In genomic region chr1:202278751-202279150, GRCh38 we compare ENCODE assay signal across 15 cellular contexts.
DNase-seq lines count a peak whose midpoint lies in the region; ATAC-seq, FAIRE-seq and TF ChIP-seq lines count a peak whose summit lies in the region.
"Had no signal": no experiment of that assay in that cellular context is flagged by ENCODE, and none has a peak within 500 bp of the region (broad histone marks: within the 10 kb centered on the region; RNA-seq: fewer than 3 reads in every experiment).

No MANE protein-coding gene starts in this region.

- H2BK5ac ChIP-seq in IMR-90 (ENCODE audit: low read depth, low read length, poor library complexity, severe bottlenecking): no peak overlapping the region

- in situ Hi-C loops in IMR-90 (cut with MboI; ENCODE audit: low sequenced_read_pairs): no loop called here

- H2AFZ ChIP-seq in IMR-90 (replicated peaks; ENCODE audit: low read length, poor library complexity): no peak overlapping the region
- H2AFZ ChIP-seq in endothelial cell of umbilical vein (ENCODE audit: low read depth, low read length): no peak overlapping the region

- H2BK20ac ChIP-seq in IMR-90 (ENCODE audit: low read depth, low read length): 0 out of 2 replicates have a peak overlapping the region, but pooled peaks have one; percentile 10

- peaks cover 2% of the 10 kb centered on the region; the same call in 1 of the 2 replicates for H4K20me1 ChIP-seq in IMR-90 (ENCODE audit: insufficient read depth, low read length)
- H4K20me1 ChIP-seq in endothelial cell of umbilical vein (replicated peaks; ENCODE audit: control insufficient read depth, extremely low read depth, insufficient read depth, low read length): no peaks in the 10 kb centered on the region

- H2BK15ac ChIP-seq in IMR-90 (ENCODE audit: low read depth, low read length): no peak overlapping the region

- whole genome bisulfite sequencing in IMR-90 (ENCODE audit: extremely low coverage in 2 of 2, insufficient read length in 1 of 2), 2 experiments: no CpG with 5 or more reads among the region's 2 CpGs

- no peak overlapping the region for H3K4me2 ChIP-seq in IMR-90 (ENCODE audit: low read depth, low read length)
- H3K4me2 ChIP-seq in endothelial cell of umbilical vein (ENCODE audit: insufficient read depth, low read length): no peak overlapping the region

- H3K14ac ChIP-seq in IMR-90 (replicated peaks; ENCODE audit: low read depth, low read length): no peak overlapping the region

- 0 out of 2 replicates have a peak overlapping the region, but pooled peaks have one; percentile 16 for H2BK120ac ChIP-seq in IMR-90 (ENCODE audit: low read depth, low read length)

- peak overlapping the region; percentile 28; the same call in 1 of the 2 replicates for H2AK5ac ChIP-seq in IMR-90 (ENCODE audit: low read depth, low read length)

- H3K4ac ChIP-seq in IMR-90 (ENCODE audit: low read depth, low read length): peak overlapping the region; percentile 12; the same call in 1 of the 2 replicates

- POLR2A ChIA-PET in IMR-90 (lab: Charles Lee; ENCODE audit: unreplicated experiment): no interaction called here
- POLR2A ChIA-PET in endothelial cell of umbilical vein (lab: Charles Lee): no interaction called here

- no peak overlapping the region for H3K56ac ChIP-seq in IMR-90 (ENCODE audit: extremely low read depth, insufficient read depth, low read length)

- no peak overlapping the region for H2AK9ac ChIP-seq in IMR-90 (replicated peaks; ENCODE audit: low read depth, low read length, poor library complexity)

- H3K9me1 ChIP-seq in IMR-90 (ENCODE audit: insufficient read depth, low read length) (peaks cover 25% of the 10 kb centered on the region), endothelial cell of umbilical vein (replicated peaks; ENCODE audit: control insufficient read depth, extremely low read depth, insufficient read depth, low read length) (no peaks in the 10 kb centered on the region)

- dilution Hi-C loops in IMR-90 (cut with HindIII; ENCODE audit: low sequenced_read_pairs, unreplicated experiment) (no loop called here), endothelial cell of umbilical vein (cut with MboI; ENCODE audit: extremely low pct_ligation_motif_present, low sequenced_read_pairs) (no loop called here)

- CTCF ChIA-PET in IMR-90 (lab: Yijun Ruan, JAX): no interaction called here
- CTCF ChIA-PET in endothelial cell of umbilical vein (lab: Charles Lee): interaction anchor here (0.9 to 4.9 kb wide), 5 partner anchors 11 to 90 kb away, joined by 3 to 33 read pairs (median 4); no protein-coding TSS in a partner anchor

- H3K4me3 ChIP-seq in IMR-90 (ENCODE audit: insufficient read depth, low read depth, low read length): no peak overlapping the region
- no peak overlapping the region for H3K4me3 ChIP-seq in endothelial cell of umbilical vein (replicated peaks in 1 of 3; ENCODE audit: insufficient read depth in 1 of 3, low read depth in 1 of 3, low read length in 3 of 3)

- H3K79me1 ChIP-seq in IMR-90 (ENCODE audit: low read depth in 1 of 2, low read length in 2 of 2): no peaks in the 10 kb centered on the region

- DNase-seq in activated CD4-positive, CD25-positive, alpha-beta regulatory T cell treated with anti-CD3 and anti-CD28 coated beads, Interleukin-2, amount 50 U/mL, for 72 hours: peak; percentile 9
- DNase-seq in IMR-90: no peak
- DNase-seq in endothelial cell of umbilical vein (ENCODE audit: low read depth, low spot score): no peak
- DNase-seq in posterior vena cava (ENCODE audit: low spot score): peak; percentile 35
- DNase-seq in SKM-1 treated with dmso at 0.1 percent for 144 hours (lab: John Stamatoyannopoulos, UW; ENCODE audit: unreplicated experiment): no peak
- DNase-seq in D341Med (ENCODE audit: low spot score): no peak
- DNase-seq: Caco-2; CD8-positive, alpha-beta memory T cell; DMS53; GF-D8 had no signal

- H3K27me3 ChIP-seq in IMR-90 (ENCODE audit: control insufficient read depth, insufficient read depth, low read length): peaks cover 1% of the 10 kb centered on the region; the same call in 1 of the 2 replicates
- no peaks in the 10 kb centered on the region for H3K27me3 ChIP-seq in endothelial cell of umbilical vein (ENCODE audit: control insufficient read depth in 2 of 2, insufficient read depth in 2 of 2, low read length in 2 of 2)

- H3K4me1 ChIP-seq in IMR-90 (ENCODE audit: control insufficient read depth, insufficient read depth, low read length) (peaks cover 33% of the 10 kb centered on the region), endothelial cell of umbilical vein (ENCODE audit: control insufficient read depth, extremely low read depth, insufficient read depth, low read length) (peaks cover 50% of the 10 kb centered on the region)
- H3K4me1 ChIP-seq: Caco-2 had no signal

- no peak overlapping the region for H4K8ac ChIP-seq in IMR-90 (ENCODE audit: low read depth in 2 of 2, low read length in 2 of 2)

- no peak for TF ChIP-seq RAD21 in IMR-90 (IDR thresholded peaks at IDR 0.05; ENCODE audit: low read length)

- H3K9ac ChIP-seq in IMR-90 (ENCODE audit: low read depth, low read length): no peak overlapping the region
- H3K9ac ChIP-seq in endothelial cell of umbilical vein (replicated peaks; ENCODE audit: extremely low read depth, insufficient read depth, low read length): no peak overlapping the region

- H3K23ac ChIP-seq in IMR-90 (ENCODE audit: low read depth, low read length): no peak overlapping the region

- TF ChIP-seq CTCF in IMR-90 (conservative IDR thresholded peaks at IDR 0.05; ENCODE audit: low read depth, low read length) (no peak), endothelial cell of umbilical vein (IDR thresholded peaks at IDR 0.05; ENCODE audit: extremely low read depth in 1 of 2, insufficient read depth in 1 of 2, low read depth in 1 of 2, low read length in 2 of 2) (no peak)

- H3K18ac ChIP-seq in IMR-90 (ENCODE audit: low read depth, low read length): no peak overlapping the region

- no peak for ATAC-seq in activated CD4-positive, CD25-positive, alpha-beta regulatory T cell treated with anti-CD3 and anti-CD28 coated beads, Interleukin-2, amount 50 U/mL, for 24 hours
- ATAC-seq in IMR-90 (ENCODE audit: low read depth): no peak
- ATAC-seq in GM21360 (IDR thresholded peaks at IDR 0.05; ENCODE audit: unreplicated experiment): no peak

- no peaks in the 10 kb centered on the region for H3K79me2 ChIP-seq in endothelial cell of umbilical vein (ENCODE audit: control insufficient read depth, insufficient read depth, low read length)

- H3K27ac ChIP-seq in IMR-90 (ENCODE audit: insufficient read depth, low read length) (no peak overlapping the region), endothelial cell of umbilical vein (ENCODE audit: insufficient read depth, low read depth, low read length) (peak overlapping the region; percentile 79)
- H3K27ac ChIP-seq: 22Rv1 had no signal

- H3K9me3 ChIP-seq in IMR-90 (ENCODE audit: control insufficient read depth, insufficient read depth, low read length): no peaks in the 10 kb centered on the region
- H3K9me3 ChIP-seq in endothelial cell of umbilical vein (replicated peaks; ENCODE audit: control insufficient read depth, insufficient read depth, low read length): no peaks in the 10 kb centered on the region
- H3K9me3 ChIP-seq: Caco-2 had no signal

- intact Hi-C loops in IMR-90 (cut with micrococcal nuclease): no loop called here
- intact Hi-C loops in endothelial cell of umbilical vein (cut with micrococcal nuclease): no loop called here
- intact Hi-C loops in posterior vena cava (cut with DNase I): no loop called here

- no peak for TF ChIP-seq POLR2A in IMR-90 (IDR thresholded peaks at IDR 0.05; ENCODE audit: low read depth, low read length)
- no peak for TF ChIP-seq POLR2A in endothelial cell of umbilical vein (IDR thresholded peaks at IDR 0.05; ENCODE audit: low read depth, low read length)

- FAIRE-seq in endothelial cell of umbilical vein (lab: Jason Lieb, UNC): no peak
- FAIRE-seq: GM19239, H54 had no signal

- no peak overlapping the region for H4K91ac ChIP-seq in IMR-90 (ENCODE audit: insufficient read depth, low read depth, low read length)

- no TSS peak for BruUV-seq in IMR-90 (replicated peaks; lab: Mats Ljungman, UMichigan)
- BruUV-seq in endothelial cell of umbilical vein (replicated peaks; lab: Mats Ljungman, UMichigan): no TSS peak

- no peak overlapping the region for H4K5ac ChIP-seq in IMR-90 (ENCODE audit: low read depth, low read length)

- H3K36me3 ChIP-seq in IMR-90 (ENCODE audit: control insufficient read depth, insufficient read depth, low read length) (no peaks in the 10 kb centered on the region), endothelial cell of umbilical vein (ENCODE audit: control insufficient read depth in 2 of 2, extremely low read depth in 1 of 2, insufficient read depth in 2 of 2, low read length in 2 of 2) (no peaks in the 10 kb centered on the region)

TF ChIP-seq in IMR-90, 13 proteins besides CTCF, POLR2A, EP300 and RAD21 (continues in another document):
- no peak for TF ChIP-seq MAFK (IDR thresholded peaks at IDR 0.05; ENCODE audit: low read depth, low read length)
- no peak for TF ChIP-seq NFE2L2 (IDR thresholded peaks at IDR 0.05; ENCODE audit: low read depth, low read length)
- TF ChIP-seq RFX5 (IDR thresholded peaks at IDR 0.05; ENCODE audit: low read depth, low read length): no peak
- TF ChIP-seq MXI1 (IDR thresholded peaks at IDR 0.05; ENCODE audit: borderline replicate concordance, low read depth, low read length): no peak
- no peak for TF ChIP-seq FOS (IDR thresholded peaks at IDR 0.05; ENCODE audit: low read depth, low read length)
- TF ChIP-seq RCOR1 (IDR thresholded peaks at IDR 0.05; ENCODE audit: insufficient replicate concordance, low read length): no peak

TF ChIP-seq in endothelial cell of umbilical vein, 7 proteins besides CTCF, POLR2A, EP300 and RAD21:
- no peak for TF ChIP-seq FOS (IDR thresholded peaks at IDR 0.05; ENCODE audit: borderline replicate concordance, insufficient read depth, low read length)
TF ChIP-seq in endothelial cell of umbilical vein: peak in this region for 0.

Comparison
In these comparisons a context has a peak if more than half of its experiments do, and no peak if none do; other contexts are left out.
1. DNase-seq: peak in activated CD4-positive, CD25-positive, alpha-beta regulatory T cell treated with anti-CD3 and anti-CD28 coated beads, Interleukin-2, amount 50 U/mL, for 72 hours (single experiment) and posterior vena cava (single experiment); none in IMR-90 (single experiment), endothelial cell of umbilical vein (single experiment), SKM-1 treated with dmso at 0.1 percent for 144 hours (single experiment) and D341Med (single experiment).